ENCODE assay signal across 1 cellular context in genomic region chr1:101309334-101310221, GRCh38.
TF ChIP-seq lines count a peak whose summit lies in the region.

No MANE protein-coding gene starts in this region.

TF ChIP-seq in GM23338, 12 proteins besides CTCF, POLR2A, EP300 and RAD21 (continued from another document):
- TF ChIP-seq, protein P1, sequence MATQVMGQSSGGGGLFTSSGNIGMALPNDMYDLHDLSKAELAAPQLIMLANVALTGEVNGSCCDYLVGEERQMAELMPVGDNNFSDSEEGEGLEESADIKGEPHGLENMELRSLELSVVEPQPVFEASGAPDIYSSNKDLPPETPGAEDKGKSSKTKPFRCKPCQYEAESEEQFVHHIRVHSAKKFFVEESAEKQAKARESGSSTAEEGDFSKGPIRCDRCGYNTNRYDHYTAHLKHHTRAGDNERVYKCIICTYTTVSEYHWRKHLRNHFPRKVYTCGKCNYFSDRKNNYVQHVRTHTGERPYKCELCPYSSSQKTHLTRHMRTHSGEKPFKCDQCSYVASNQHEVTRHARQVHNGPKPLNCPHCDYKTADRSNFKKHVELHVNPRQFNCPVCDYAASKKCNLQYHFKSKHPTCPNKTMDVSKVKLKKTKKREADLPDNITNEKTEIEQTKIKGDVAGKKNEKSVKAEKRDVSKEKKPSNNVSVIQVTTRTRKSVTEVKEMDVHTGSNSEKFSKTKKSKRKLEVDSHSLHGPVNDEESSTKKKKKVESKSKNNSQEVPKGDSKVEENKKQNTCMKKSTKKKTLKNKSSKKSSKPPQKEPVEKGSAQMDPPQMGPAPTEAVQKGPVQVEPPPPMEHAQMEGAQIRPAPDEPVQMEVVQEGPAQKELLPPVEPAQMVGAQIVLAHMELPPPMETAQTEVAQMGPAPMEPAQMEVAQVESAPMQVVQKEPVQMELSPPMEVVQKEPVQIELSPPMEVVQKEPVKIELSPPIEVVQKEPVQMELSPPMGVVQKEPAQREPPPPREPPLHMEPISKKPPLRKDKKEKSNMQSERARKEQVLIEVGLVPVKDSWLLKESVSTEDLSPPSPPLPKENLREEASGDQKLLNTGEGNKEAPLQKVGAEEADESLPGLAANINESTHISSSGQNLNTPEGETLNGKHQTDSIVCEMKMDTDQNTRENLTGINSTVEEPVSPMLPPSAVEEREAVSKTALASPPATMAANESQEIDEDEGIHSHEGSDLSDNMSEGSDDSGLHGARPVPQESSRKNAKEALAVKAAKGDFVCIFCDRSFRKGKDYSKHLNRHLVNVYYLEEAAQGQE (IDR thresholded peaks at IDR 0.05; ENCODE audit: unreplicated experiment): no peak
